Comparison of ENCODE assay signal across 1 cellular context in the genomic region with DNA sequence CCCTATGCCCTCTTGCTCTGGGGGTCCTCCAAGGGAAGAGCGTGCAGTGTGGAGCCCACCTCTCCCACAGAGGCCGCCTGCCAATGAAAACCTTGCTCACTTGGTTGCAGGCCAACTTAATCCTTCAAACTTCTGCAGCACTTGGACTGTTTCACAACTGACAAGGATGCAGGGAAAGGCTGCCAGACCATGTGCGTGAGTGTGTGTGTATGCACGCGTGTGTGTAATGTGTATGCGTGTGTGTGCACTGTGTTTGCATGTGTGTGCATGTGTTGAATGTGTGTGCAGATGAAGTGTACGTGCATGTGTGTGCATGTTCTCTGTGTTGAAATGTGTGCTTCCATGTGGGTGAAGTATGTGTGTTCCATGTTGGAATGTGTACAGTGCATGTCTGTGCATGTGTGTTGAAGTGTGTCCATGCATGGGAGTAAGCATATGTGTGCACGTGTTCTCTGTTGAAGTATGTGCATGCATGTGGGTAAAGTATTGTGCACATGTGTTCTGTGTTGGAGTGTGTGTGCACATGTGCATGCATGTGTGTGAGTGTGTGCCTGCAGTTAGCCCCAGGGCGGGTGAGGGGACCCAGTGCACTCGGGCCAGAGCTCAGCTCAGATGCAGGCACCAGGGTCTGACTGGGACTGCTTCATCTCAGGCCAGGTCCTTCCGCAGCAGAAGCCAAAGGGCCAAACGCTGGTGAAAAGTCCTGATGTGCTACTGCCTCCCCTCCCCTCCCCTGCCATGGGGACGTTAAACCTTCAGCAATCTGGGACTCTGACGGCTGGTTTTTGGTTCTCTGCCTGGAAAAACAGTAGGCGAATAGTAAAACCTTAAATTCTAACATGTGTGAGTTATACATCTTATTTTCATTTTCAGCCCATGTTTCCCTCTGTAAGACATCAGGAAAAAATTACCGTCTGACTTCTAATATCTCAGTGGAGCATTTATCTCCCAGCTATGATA.
A peak's percentile ranks its signal among the peaks of the same experiment; 100 is the strongest.
TF ChIP-seq lines count a peak whose summit lies in the region.

No MANE protein-coding gene starts in this region.

TF ChIP-seq in HepG2, 621 proteins besides CTCF, POLR2A, EP300 and RAD21 (continued from another document):
- TF ChIP-seq ZNF687 (CRISPR knock-in tag; IDR thresholded peaks at IDR 0.05) = no peak
- TF ChIP-seq, protein P1, sequence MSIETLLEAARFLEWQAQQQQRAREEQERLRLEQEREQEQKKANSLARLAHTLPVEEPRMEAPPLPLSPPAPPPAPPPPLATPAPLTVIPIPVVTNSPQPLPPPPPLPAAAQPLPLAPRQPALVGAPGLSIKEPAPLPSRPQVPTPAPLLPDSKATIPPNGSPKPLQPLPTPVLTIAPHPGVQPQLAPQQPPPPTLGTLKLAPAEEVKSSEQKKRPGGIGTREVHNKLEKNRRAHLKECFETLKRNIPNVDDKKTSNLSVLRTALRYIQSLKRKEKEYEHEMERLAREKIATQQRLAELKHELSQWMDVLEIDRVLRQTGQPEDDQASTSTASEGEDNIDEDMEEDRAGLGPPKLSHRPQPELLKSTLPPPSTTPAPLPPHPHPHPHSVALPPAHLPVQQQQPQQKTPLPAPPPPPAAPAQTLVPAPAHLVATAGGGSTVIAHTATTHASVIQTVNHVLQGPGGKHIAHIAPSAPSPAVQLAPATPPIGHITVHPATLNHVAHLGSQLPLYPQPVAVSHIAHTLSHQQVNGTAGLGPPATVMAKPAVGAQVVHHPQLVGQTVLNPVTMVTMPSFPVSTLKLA (IDR thresholded peaks at IDR 0.05) = peak; percentile 98
- TF ChIP-seq TCF7 (IDR thresholded peaks at IDR 0.05; ENCODE audit: low read depth) = no peak
